In the genomic region with DNA sequence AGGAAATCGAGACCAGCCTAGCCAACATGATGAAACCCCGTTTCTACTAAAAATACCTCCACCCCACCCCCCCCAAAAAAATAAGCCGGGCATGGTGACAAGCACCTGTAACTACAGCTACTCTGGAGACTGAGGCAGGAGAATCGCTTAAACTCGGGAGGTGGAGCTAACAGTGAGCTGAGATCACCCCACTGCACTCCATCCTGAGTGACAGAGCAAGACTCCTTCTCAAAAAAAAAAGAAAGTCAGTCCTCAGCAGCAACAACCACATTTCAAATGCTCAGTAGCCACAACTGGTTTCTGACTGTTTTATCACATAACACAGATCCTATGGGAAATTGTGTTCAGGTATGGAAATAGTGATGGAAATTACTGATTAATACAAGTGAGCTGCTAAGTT, we compare ENCODE assay signal across 11 cellular contexts.
A peak's percentile ranks its signal among the peaks of the same experiment; 100 is the strongest.
DNase-seq lines count a peak whose midpoint lies in the region; ATAC-seq and TF ChIP-seq lines count a peak whose summit lies in the region.
"Had no signal": no experiment of that assay in that cellular context is flagged by ENCODE, and none has a peak within 500 bp of the region (broad histone marks: within the 10 kb centered on the region; RNA-seq: fewer than 3 reads in every experiment).

No MANE protein-coding gene starts in this region.

- peaks cover 8% of the 10 kb centered on the region for H3K4me1 ChIP-seq in IMR-90 (ENCODE audit: control insufficient read depth, insufficient read depth, low read length)

- H3K27me3 ChIP-seq in IMR-90 (ENCODE audit: control insufficient read depth, insufficient read depth, low read length) (no peaks in the 10 kb centered on the region), neural cell (ENCODE audit: insufficient read depth, low read depth, low read length) (no peaks in the 10 kb centered on the region)

- peak overlapping the region; percentile 33 for H2AFZ ChIP-seq in IMR-90 (replicated peaks; ENCODE audit: low read length, poor library complexity)
- H2AFZ ChIP-seq in neural cell (ENCODE audit: low read depth, low read length): peak overlapping the region; percentile 5

- H2BK15ac ChIP-seq in IMR-90 (ENCODE audit: low read depth, low read length): no peak overlapping the region

- peak overlapping the region; percentile 76 for H3K4me3 Mint-ChIP-seq in activated T-helper 2 cell treated with anti-CD3 and anti-CD28 coated beads, Interferon-gamma antibody, Interleukin-2, Interleukin-4, amounts not matched to agents 10 μg/mL and 5 μg/mL and 100 μg/mL, durations not matched to agents 14 hours and 24 hours and 36 hours (ENCODE audit: low read depth)
- H3K4me3 Mint-ChIP-seq: WTC11 had no signal

- ATAC-seq in IMR-90 (ENCODE audit: low read depth) (no peak), GM21576 (IDR thresholded peaks at IDR 0.05; ENCODE audit: unreplicated experiment) (no peak), HG02885 (IDR thresholded peaks at IDR 0.05; ENCODE audit: poor library complexity, unreplicated experiment) (no peak)
- ATAC-seq: WTC11 had no signal

- H3K9me3 ChIP-seq in IMR-90 (ENCODE audit: control insufficient read depth, insufficient read depth, low read length) (no peaks in the 10 kb centered on the region), neural cell (ENCODE audit: low read length) (no peaks in the 10 kb centered on the region)

- H3K79me2 ChIP-seq in neural cell (replicated peaks; ENCODE audit: insufficient read depth, low read length): peaks cover 8% of the 10 kb centered on the region

- H3K36me3 Mint-ChIP-seq in activated T-helper 2 cell treated with anti-CD3 and anti-CD28 coated beads, Interferon-gamma antibody, Interleukin-2, Interleukin-4, amounts not matched to agents 10 μg/mL and 5 μg/mL and 100 μg/mL, durations not matched to agents 14 hours and 24 hours and 36 hours (ENCODE audit: low read depth): peaks cover 8% of the 10 kb centered on the region
- H3K36me3 Mint-ChIP-seq: WTC11 had no signal

- in situ Hi-C loops in IMR-90 (cut with MboI; ENCODE audit: low sequenced_read_pairs): loop anchor here (25.0 kb wide), 1 partner anchor 1615 kb away; a partner anchor contains a TSS

- peak overlapping the region; percentile 7; the same call in 1 of the 2 replicates for H3K4ac ChIP-seq in IMR-90 (ENCODE audit: low read depth, low read length)

- peak overlapping the region; percentile 34; the same call in 1 of the 2 replicates for H2BK20ac ChIP-seq in IMR-90 (ENCODE audit: low read depth, low read length)

- TF ChIP-seq EP300 in neural cell (conservative IDR thresholded peaks at IDR 0.05; ENCODE audit: poor library complexity, severe bottlenecking): no peak

- H3K14ac ChIP-seq in IMR-90 (replicated peaks; ENCODE audit: low read depth, low read length): no peak overlapping the region

- no peak overlapping the region for H3K27ac Mint-ChIP-seq in activated T-helper 2 cell treated with anti-CD3 and anti-CD28 coated beads, Interferon-gamma antibody, Interleukin-2, Interleukin-4, amounts not matched to agents 10 μg/mL and 5 μg/mL and 100 μg/mL, durations not matched to agents 14 hours and 24 hours and 36 hours
- H3K27ac Mint-ChIP-seq: WTC11 had no signal

- CTCF ChIA-PET in IMR-90 (lab: Yijun Ruan, JAX): no interaction called here

- H3K27ac ChIP-seq in IMR-90 (ENCODE audit: insufficient read depth, low read length) (no peak overlapping the region), neural cell (ENCODE audit: low read length) (peak overlapping the region; percentile 99)

- POLR2A ChIA-PET in IMR-90 (lab: Charles Lee; ENCODE audit: unreplicated experiment): interaction anchor here (1.1 to 1.4 kb wide), 2 partner anchors 23 to 28 kb away, joined by 3 to 4 read pairs; a partner anchor contains a TSS

- H4K20me1 ChIP-seq in IMR-90 (ENCODE audit: insufficient read depth, low read length) (no peaks in the 10 kb centered on the region; the same call in 1 of the 2 replicates), neural cell (ENCODE audit: insufficient read depth) (no peaks in the 10 kb centered on the region)

- no TSS peak for BruUV-seq in IMR-90 (replicated peaks; lab: Mats Ljungman, UMichigan)

- H2AK5ac ChIP-seq in IMR-90 (ENCODE audit: low read depth, low read length): no peak overlapping the region

- TF ChIP-seq POLR2A in IMR-90 (IDR thresholded peaks at IDR 0.05; ENCODE audit: low read depth, low read length): no peak

- H4K5ac ChIP-seq in IMR-90 (ENCODE audit: low read depth, low read length): no peak overlapping the region; the same call in 1 of the 2 replicates

- no peak for TF ChIP-seq CTCF in IMR-90 (conservative IDR thresholded peaks at IDR 0.05; ENCODE audit: low read depth, low read length)
- no peak for TF ChIP-seq CTCF in neural cell (IDR thresholded peaks at IDR 0.05; ENCODE audit: poor library complexity, severe bottlenecking)

- H2BK5ac ChIP-seq in IMR-90 (ENCODE audit: low read depth, low read length, poor library complexity, severe bottlenecking): peak overlapping the region; percentile 79

- H3K18ac ChIP-seq in IMR-90 (ENCODE audit: low read depth, low read length): peak overlapping the region; percentile 19; the same call in 1 of the 2 replicates

- no peak overlapping the region for H3K56ac ChIP-seq in IMR-90 (ENCODE audit: extremely low read depth, insufficient read depth, low read length)

- H3K36me3 ChIP-seq in IMR-90 (ENCODE audit: control insufficient read depth, insufficient read depth, low read length): no peaks in the 10 kb centered on the region
- no peaks in the 10 kb centered on the region for H3K36me3 ChIP-seq in neural cell (ENCODE audit: insufficient read depth, low read length)

- H3K23ac ChIP-seq in IMR-90 (ENCODE audit: low read depth, low read length): no peak overlapping the region

- no peaks in the 10 kb centered on the region for H3K9me2 ChIP-seq in neural cell (ENCODE audit: insufficient read depth, low read length)

- H2AK9ac ChIP-seq in IMR-90 (replicated peaks; ENCODE audit: low read depth, low read length, poor library complexity): no peak overlapping the region

- H3K4me3 ChIP-seq in IMR-90 (ENCODE audit: insufficient read depth, low read depth, low read length) (no peak overlapping the region), neural cell (ENCODE audit: low read length) (peak overlapping the region; percentile 79)

- H3K4me2 ChIP-seq in IMR-90 (ENCODE audit: low read depth, low read length): no peak overlapping the region
- H3K4me2 ChIP-seq in neural cell (ENCODE audit: low read length): peak overlapping the region; percentile 94

- dilution Hi-C loops in IMR-90 (cut with HindIII; ENCODE audit: low sequenced_read_pairs, unreplicated experiment): no loop called here

- no peak overlapping the region for H2BK120ac ChIP-seq in IMR-90 (ENCODE audit: low read depth, low read length)

- WGBS in IMR-90 (ENCODE audit: extremely low coverage in 2 of 2, insufficient read length in 1 of 2), 2 experiments: 0% methylated on average over 1 of the region's 5 CpGs; no CpG with 5 or more reads in 1 of the 2 experiments

- peaks cover 26% of the 10 kb centered on the region for H3K4me1 Mint-ChIP-seq in activated T-helper 2 cell treated with anti-CD3 and anti-CD28 coated beads, Interferon-gamma antibody, Interleukin-2, Interleukin-4, amounts not matched to agents 10 μg/mL and 5 μg/mL and 100 μg/mL, durations not matched to agents 14 hours and 24 hours and 36 hours (ENCODE audit: low read depth)

- peak overlapping the region in 1 of 2 experiments; percentile 10; a peak in 3 of 4 replicates for H4K8ac ChIP-seq in IMR-90 (ENCODE audit: low read depth in 2 of 2, low read length in 2 of 2)

- H3F3A ChIP-seq in neural cell (ENCODE audit: insufficient read depth, low read length, poor library complexity, severe bottlenecking): peaks cover 16% of the 10 kb centered on the region

- no peak overlapping the region for H3K9ac ChIP-seq in IMR-90 (ENCODE audit: low read depth, low read length)
- peak overlapping the region; percentile 86 for H3K9ac ChIP-seq in neural cell (ENCODE audit: low read length)

- H3K9me1 ChIP-seq in IMR-90 (ENCODE audit: insufficient read depth, low read length): no peaks in the 10 kb centered on the region

- no peaks in the 10 kb centered on the region for H3K27me3 Mint-ChIP-seq in activated T-helper 2 cell treated with anti-CD3 and anti-CD28 coated beads, Interferon-gamma antibody, Interleukin-2, Interleukin-4, amounts not matched to agents 10 μg/mL and 5 μg/mL and 100 μg/mL, durations not matched to agents 14 hours and 24 hours and 36 hours (ENCODE audit: low read depth)

- no peak for TF ChIP-seq RAD21 in IMR-90 (IDR thresholded peaks at IDR 0.05; ENCODE audit: low read length)
- TF ChIP-seq RAD21 in neural cell (conservative IDR thresholded peaks at IDR 0.05): no peak

- peak; percentile 3 for DNase-seq in DMS79 treated with DMSO at 0.1 percent for 48 hours (lab: John Stamatoyannopoulos, UW)
- DNase-seq in DMS79 (lab: John Stamatoyannopoulos, UW): no peak
- no peak for DNase-seq in IMR-90
- DNase-seq in activated T-helper 2 cell treated with anti-CD3 and anti-CD28 coated beads, Interferon-gamma antibody, Interleukin-2, Interleukin-4, amounts not matched to agents 10 μg/mL and 5 μg/mL and 100 μg/mL, durations not matched to agents 14 hours and 24 hours and 36 hours (ENCODE audit: low spot score): no peak
- DNase-seq in ecto neural progenitor cell (ENCODE audit: low spot score): no peak
- DNase-seq: 8988T, KG1 had no signal

- peaks cover 0 to 10% of the 10 kb centered on the region in 2 experiments; a peak in 2 of 4 replicates for H3K79me1 ChIP-seq in IMR-90 (ENCODE audit: low read depth in 1 of 2, low read length in 2 of 2)

- H4K91ac ChIP-seq in IMR-90 (ENCODE audit: insufficient read depth, low read depth, low read length): 0 out of 2 replicates have a peak overlapping the region, but pooled peaks have one; percentile 14

- no peaks in the 10 kb centered on the region for H3K9me3 Mint-ChIP-seq in activated T-helper 2 cell treated with anti-CD3 and anti-CD28 coated beads, Interferon-gamma antibody, Interleukin-2, Interleukin-4, amounts not matched to agents 10 μg/mL and 5 μg/mL and 100 μg/mL, durations not matched to agents 14 hours and 24 hours and 36 hours
- H3K9me3 Mint-ChIP-seq: WTC11 had no signal

- intact Hi-C loops in IMR-90 (cut with micrococcal nuclease): no loop called here
- intact Hi-C loops in activated T-helper 2 cell treated with anti-CD3 and anti-CD28 coated beads, Interferon-gamma antibody, Interleukin-2, Interleukin-4, amounts not matched to agents 10 μg/mL and 5 μg/mL and 100 μg/mL, durations not matched to agents 14 hours and 24 hours and 36 hours (cut with micrococcal nuclease): loop anchor here (5.0 kb wide), 1 partner anchor 90 kb away; no protein-coding TSS in a partner anchor

TF ChIP-seq in IMR-90, 13 proteins besides CTCF, POLR2A, EP300 and RAD21 (continues in another document):
- TF ChIP-seq RFX5 (IDR thresholded peaks at IDR 0.05; ENCODE audit: low read depth, low read length) (no peak), NFE2L2 (IDR thresholded peaks at IDR 0.05; ENCODE audit: low read depth, low read length) (no peak), MXI1 (IDR thresholded peaks at IDR 0.05; ENCODE audit: borderline replicate concordance, low read depth, low read length) (no peak)

TF ChIP-seq in neural cell, 6 proteins besides CTCF, POLR2A, EP300 and RAD21 (continues in another document):
- TF ChIP-seq EZH2 (IDR thresholded peaks at IDR 0.05; ENCODE audit: borderline replicate concordance, insufficient read depth, low read length, poor library complexity, severe bottlenecking) (no peak), SMC3 (conservative IDR thresholded peaks at IDR 0.05; ENCODE audit: poor library complexity) (no peak), TAF1 (IDR thresholded peaks at IDR 0.05; ENCODE audit: low read depth) (no peak), POLR2AphosphoS5 (IDR thresholded peaks at IDR 0.05) (no peak)
